In genomic region chr1:197250616-197251015, GRCh38 we compare ENCODE assay signal across 23 cellular contexts. TPM values are rescaled to one million over a fixed set of nuclear protein-coding genes. Genes with fewer than 3 reads are reported as not detected.
"Had no signal": no experiment of that assay in that cellular context is flagged by ENCODE, and none has a peak within 500 bp of the region (broad histone marks: within the 10 kb centered on the region; RNA-seq: fewer than 3 reads in every experiment).

No MANE protein-coding gene starts in this region.

- ATAC-seq: activated naive CD4-positive, alpha-beta T cell treated with anti-CD3 and anti-CD28 coated beads, Interleukin-2, amount 50 U/mL, for 72 hours; activated T-cell treated with anti-CD3 and anti-CD28 coated beads, Interleukin-2, amount 50 U/mL, for 72 hours; esophagus mucosa; WTC11 had no signal

- DNase-seq: activated CD4-positive, alpha-beta memory T cell treated with anti-CD3 and anti-CD28 coated beads, Interleukin-2, amount 10 ng/mL, durations not matched to agents 7 days and 5 days; activated CD4-positive, alpha-beta T cell treated with anti-CD3 and anti-CD28 coated beads for 1 hour; activated CD4-positive, alpha-beta T cell treated with anti-CD3 and anti-CD28 coated beads for 4 hours; activated CD4-positive, alpha-beta T cell treated with anti-CD3 and anti-CD28 coated beads, Interleukin-2, amount 10 ng/mL, durations not matched to agents 7 days and 5 days; activated CD4-positive, alpha-beta T cell treated with anti-CD3 and anti-CD28 coated beads, Interleukin-2, amount 50 U/mL, for 4 hours; activated CD8-positive, alpha-beta memory T cell treated with anti-CD3 and anti-CD28 coated beads, Interleukin-2, amount 50 U/mL, for 48 hours; activated gamma-delta T cell; activated naive CD4-positive, alpha-beta T cell; activated naive CD4-positive, alpha-beta T cell treated with anti-CD3 and anti-CD28 coated beads, Interleukin-2, amount 10 ng/mL, durations not matched to agents 7 days and 5 days; activated naive CD8-positive, alpha-beta T cell treated with anti-CD3 and anti-CD28 coated beads, Interleukin-2, amount 10 ng/mL, durations not matched to agents 7 days and 5 days; activated T-cell treated with anti-CD3 and anti-CD28 coated beads for 4 hours; activated T-cell treated with anti-CD3 and anti-CD28 coated beads, Interleukin-2, amount 50 U/mL, for 24 hours; activated T-cell treated with anti-CD3 and anti-CD28 coated beads, Interleukin-2, amount 50 U/mL, for 72 hours; dorsolateral prefrontal cortex; effector memory CD4-positive, alpha-beta T cell; endodermal cell; foreskin fibroblast; head of caudate nucleus; T-helper 2 cell had no signal

RNA-seq across cellular contexts. Expression of gene CRB1, which starts 17.4 kb away (rescaled TPM):
- total RNA-seq: activated CD4-positive, alpha-beta memory T cell treated with anti-CD3 and anti-CD28 coated beads, Interleukin-2, amount 10 ng/mL, durations not matched to agents 7 days and 5 days; ascending aorta; endodermal cell; esophagus mucosa had no signal
